Comparison of ENCODE assay signal across 21 cellular contexts in the genomic region with DNA sequence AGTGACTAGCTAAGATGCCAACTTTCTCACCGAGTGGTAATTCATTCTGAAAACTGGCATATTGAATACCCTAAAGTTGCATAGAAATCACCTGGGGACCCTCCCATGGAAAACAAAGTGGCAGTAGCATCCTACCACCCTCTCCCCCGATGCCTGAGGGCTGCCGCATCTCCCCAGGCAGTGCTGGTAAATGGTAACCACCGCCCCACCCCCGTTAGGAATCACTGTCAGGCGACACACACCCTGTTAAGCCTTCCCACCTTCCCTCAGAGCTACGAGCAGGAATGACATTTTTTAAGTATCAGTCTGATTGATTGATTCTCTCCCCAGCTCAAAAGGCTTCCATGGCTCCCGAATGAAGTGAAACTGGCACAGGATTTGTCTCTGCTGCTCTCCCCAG. TPM values are rescaled to one million over a fixed set of nuclear protein-coding genes. Genes with fewer than 3 reads are reported as not detected.
"Had no signal": no experiment of that assay in that cellular context is flagged by ENCODE, and none has a peak within 500 bp of the region (broad histone marks: within the 10 kb centered on the region; RNA-seq: fewer than 3 reads in every experiment).

No MANE protein-coding gene starts in this region.

- DNase-seq: activated CD4-positive, alpha-beta memory T cell treated with anti-CD3 and anti-CD28 coated beads for 36 hours; activated CD4-positive, alpha-beta T cell treated with anti-CD3 and anti-CD28 coated beads for 36 hours; activated T-cell treated with anti-CD3 and anti-CD28 coated beads for 4 hours; foreskin keratinocyte; hypothalamus; islet precursor cell; left ventricle myocardium inferior; mesenchymal stem cell; naive thymus-derived CD4-positive, alpha-beta T cell; stimulated activated CD4-positive, alpha-beta T cell treated with anti-CD3 and anti-CD28 coated beads, Interleukin-15, amount 100 ng/mL, for 24 hours; stimulated activated CD4-positive, alpha-beta T cell treated with anti-CD3 and anti-CD28 coated beads, Interleukin-2, amount 100 ng/mL, for 48 hours; stimulated activated naive CD8-positive, alpha-beta T cell treated with anti-CD3 and anti-CD28 coated beads, Interleukin-15, amount 100 ng/mL, for 72 hours; testis had no signal

- H3K36me3 Mint-ChIP-seq: activated CD4-positive, alpha-beta memory T cell treated with anti-CD3 and anti-CD28 coated beads for 36 hours; activated naive CD8-positive, alpha-beta T cell; naive thymus-derived CD4-positive, alpha-beta T cell had no signal

- ATAC-seq: activated CD4-positive, alpha-beta T cell treated with anti-CD3 and anti-CD28 coated beads for 36 hours; foreskin keratinocyte; naive thymus-derived CD4-positive, alpha-beta T cell; stimulated activated naive CD8-positive, alpha-beta T cell treated with anti-CD3 and anti-CD28 coated beads, Interleukin-15, amount 100 ng/mL, for 72 hours had no signal

- H3K27ac Mint-ChIP-seq: activated CD4-positive, alpha-beta memory T cell treated with anti-CD3 and anti-CD28 coated beads for 36 hours; activated CD4-positive, alpha-beta T cell treated with anti-CD3 and anti-CD28 coated beads for 36 hours; activated naive CD8-positive, alpha-beta T cell; activated T-helper 1 cell treated with anti-CD3 and anti-CD28 coated beads, Interleukin-12 subunit alpha, Interleukin-12 subunit beta, Interleukin-2, Interleukin-4 antibody, amounts not matched to agents 30 ng/mL and 10 ng/mL and 1 ng/mL, durations not matched to agents 14 hours and 24 hours and 36 hours; naive thymus-derived CD4-positive, alpha-beta T cell; T-helper 1 cell treated with Interleukin-12 subunit alpha and Interleukin-12 subunit beta and Interleukin-4 antibody, amounts not matched to agents 30 μg/mL and 1 μg/mL, for 36 hours had no signal

- H3K4me1 ChIP-seq: foreskin keratinocyte, left ventricle myocardium inferior, right atrium auricular region, testis had no signal

- H3K27ac ChIP-seq: cardiac muscle cell, epithelial cell of prostate, foreskin keratinocyte, left ventricle myocardium inferior, right atrium auricular region, testis had no signal

- H3K9me3 Mint-ChIP-seq: activated CD4-positive, alpha-beta memory T cell treated with anti-CD3 and anti-CD28 coated beads for 36 hours; activated T-helper 1 cell treated with anti-CD3 and anti-CD28 coated beads, Interleukin-12 subunit alpha, Interleukin-12 subunit beta, Interleukin-2, Interleukin-4 antibody, amounts not matched to agents 30 ng/mL and 10 ng/mL and 1 ng/mL, durations not matched to agents 14 hours and 24 hours and 36 hours; naive thymus-derived CD4-positive, alpha-beta T cell; stimulated activated naive CD8-positive, alpha-beta T cell treated with anti-CD3 and anti-CD28 coated beads, Interleukin-15, amount 100 ng/mL, for 72 hours; T-helper 1 cell treated with Interleukin-12 subunit alpha and Interleukin-12 subunit beta and Interleukin-4 antibody, amounts not matched to agents 30 μg/mL and 1 μg/mL, for 36 hours had no signal

- H3K36me3 ChIP-seq: cardiac muscle cell, left ventricle myocardium inferior, right atrium auricular region had no signal

- H3K9me3 ChIP-seq: left ventricle myocardium inferior, prostate gland, right atrium auricular region, testis had no signal

- H3K4me3 Mint-ChIP-seq: activated CD4-positive, alpha-beta memory T cell treated with anti-CD3 and anti-CD28 coated beads for 36 hours; activated CD4-positive, alpha-beta T cell treated with anti-CD3 and anti-CD28 coated beads for 36 hours; activated naive CD8-positive, alpha-beta T cell; activated T-helper 1 cell treated with anti-CD3 and anti-CD28 coated beads, Interleukin-12 subunit alpha, Interleukin-12 subunit beta, Interleukin-2, Interleukin-4 antibody, amounts not matched to agents 30 ng/mL and 10 ng/mL and 1 ng/mL, durations not matched to agents 14 hours and 24 hours and 36 hours; naive thymus-derived CD4-positive, alpha-beta T cell; stimulated activated naive CD8-positive, alpha-beta T cell treated with anti-CD3 and anti-CD28 coated beads, Interleukin-15, amount 100 ng/mL, for 72 hours; T-helper 1 cell treated with Interleukin-12 subunit alpha and Interleukin-12 subunit beta and Interleukin-4 antibody, amounts not matched to agents 30 μg/mL and 1 μg/mL, for 36 hours had no signal

- H3K4me3 ChIP-seq: cardiac muscle cell, left ventricle myocardium inferior, right atrium auricular region, testis had no signal

- H3K27me3 ChIP-seq: cardiac muscle cell, right atrium auricular region, testis had no signal

RNA-seq across cellular contexts. Expression of a gene that starts 28.3 kb away (rescaled TPM):
- total RNA-seq: activated CD4-positive, alpha-beta memory T cell treated with anti-CD3 and anti-CD28 coated beads for 36 hours; activated CD4-positive, alpha-beta T cell treated with anti-CD3 and anti-CD28 coated beads for 36 hours; activated T-helper 1 cell treated with anti-CD3 and anti-CD28 coated beads, Interleukin-12 subunit alpha, Interleukin-12 subunit beta, Interleukin-2, Interleukin-4 antibody, amounts not matched to agents 30 ng/mL and 10 ng/mL and 1 ng/mL, durations not matched to agents 14 hours and 24 hours and 36 hours; cardiac muscle cell; dermis microvascular lymphatic vessel endothelial cell; foreskin keratinocyte; left ventricle myocardium inferior; naive thymus-derived CD4-positive, alpha-beta T cell; right atrium auricular region had no signal
- polyA plus RNA-seq: cardiac muscle cell; foreskin keratinocyte; naive thymus-derived CD4-positive, alpha-beta T cell had no signal

RNA-seq across cellular contexts. Expression of a gene that starts 53.6 kb away (rescaled TPM):
- total RNA-seq: cardiac muscle cell had no signal
- polyA plus RNA-seq: cardiac muscle cell had no signal
